Comparison of ENCODE assay signal across 10 cellular contexts in genomic region chr9:127796225-127796813, GRCh38. TPM values are rescaled to one million over a fixed set of nuclear protein-coding genes. Genes with fewer than 3 reads are reported as not detected.
DNase-seq lines count a peak whose midpoint lies in the region; ATAC-seq and TF ChIP-seq lines count a peak whose summit lies in the region.
"Had no signal": no experiment of that assay in that cellular context is flagged by ENCODE, and none has a peak within 500 bp of the region (broad histone marks: within the 10 kb centered on the region; RNA-seq: fewer than 3 reads in every experiment).

No MANE protein-coding gene starts in this region.

- no peaks in the 10 kb centered on the region for H3K27me3 ChIP-seq in osteoblast (ENCODE audit: insufficient read depth, low read length)

- no peak for TF ChIP-seq CTCF in osteoblast (IDR thresholded peaks at IDR 0.05; ENCODE audit: extremely low read depth, low read depth, low read length)

- DNase-seq in EH (ENCODE audit: low read depth) (peak; percentile 51), NCI-H2029 (lab: John Stamatoyannopoulos, UW) (peak; percentile 89), osteoblast (ENCODE audit: insufficient read length, low spot score, missing footprints) (peak; percentile 89), DMS153 (lab: John Stamatoyannopoulos, UW) (no peak), SKM-1 treated with dmso at 0.1 percent for 144 hours (lab: John Stamatoyannopoulos, UW; ENCODE audit: unreplicated experiment) (no peak)
- DNase-seq: NCI-H2081 treated with DMSO at 0.1 percent for 48 hours, substantia nigra had no signal

- ATAC-seq in GM18520 (IDR thresholded peaks at IDR 0.05; ENCODE audit: unreplicated experiment) (no peak), HG03442 (IDR thresholded peaks at IDR 0.05; ENCODE audit: unreplicated experiment) (no peak)

- no peak overlapping the region for H3K4me2 ChIP-seq in osteoblast (ENCODE audit: insufficient read depth, low read length)

- H3K27ac ChIP-seq in cingulate gyrus (ENCODE audit: low read depth, low read length) (peak overlapping the region; percentile 29), osteoblast (ENCODE audit: low read depth, low read length) (no peak overlapping the region)

- no peaks in the 10 kb centered on the region for H3K9me3 ChIP-seq in osteoblast (ENCODE audit: low read depth, low read length)

- peaks cover 9% of the 10 kb centered on the region for H4K20me1 ChIP-seq in osteoblast (ENCODE audit: insufficient read depth, low read length)

- H3K36me3 ChIP-seq in osteoblast (ENCODE audit: insufficient read depth, low read length) = peaks cover 14% of the 10 kb centered on the region

- no peak overlapping the region for H2AFZ ChIP-seq in osteoblast (ENCODE audit: low read length)

- no peaks in the 10 kb centered on the region for H3K79me2 ChIP-seq in osteoblast (ENCODE audit: insufficient read depth, low read length)

- H3K4me1 ChIP-seq in osteoblast (ENCODE audit: insufficient read depth, low read length) = peaks cover 20% of the 10 kb centered on the region

- H3K4me3 ChIP-seq in osteoblast (ENCODE audit: insufficient read depth, low read length) = no peak overlapping the region

RNA-seq across cellular contexts. Expression of gene FPGS, which starts 6.4 kb away (rescaled TPM):
- total RNA-seq in osteoblast = 87.5 and 98.1 TPM in 2 replicates

RNA-seq across cellular contexts. Expression of gene CDK9, which starts 10.5 kb away (rescaled TPM):
- 54.8 and 56.1 TPM in 2 replicates for total RNA-seq in osteoblast

RNA-seq across cellular contexts. Expression of gene SH2D3C, which starts 17.9 kb away (rescaled TPM):
- 0.29 and 0.36 TPM in 2 replicates for total RNA-seq in osteoblast

RNA-seq across cellular contexts. Expression of gene ENG, which starts 58.1 kb away (rescaled TPM):
- total RNA-seq in osteoblast = 60.8 and 87.5 TPM in 2 replicates

Comparison
In these comparisons a context has a peak if more than half of its experiments do, and no peak if none do; other contexts are left out.
1. DNase-seq: peak in EH (single experiment), NCI-H2029 (single experiment) and osteoblast (single experiment); none in DMS153 (single experiment) and SKM-1 treated with dmso at 0.1 percent for 144 hours (single experiment).